Comparison of ENCODE assay signal across 11 cellular contexts in genomic region chr10:119189811-119190282, GRCh38. TPM values are rescaled to one million over a fixed set of nuclear protein-coding genes. Genes with fewer than 3 reads are reported as not detected.
DNase-seq lines count a peak whose midpoint lies in the region; ATAC-seq, FAIRE-seq and TF ChIP-seq lines count a peak whose summit lies in the region.
"Had no signal": no experiment of that assay in that cellular context is flagged by ENCODE, and none has a peak within 500 bp of the region (broad histone marks: within the 10 kb centered on the region; RNA-seq: fewer than 3 reads in every experiment).

No MANE protein-coding gene starts in this region.

- H3K79me2 ChIP-seq in SK-N-SH (ENCODE audit: insufficient read depth): no peaks in the 10 kb centered on the region

- FAIRE-seq in frontal cortex (lab: Jason Lieb, UNC) (peak; percentile 51), kidney (lab: Jason Lieb, UNC) (no peak)
- FAIRE-seq: H1 had no signal

- H3K9me3 Mint-ChIP-seq in activated naive CD4-positive, alpha-beta T cell treated with anti-CD3 and anti-CD28 coated beads for 36 hours: no peaks in the 10 kb centered on the region

- intact Hi-C loops in activated naive CD4-positive, alpha-beta T cell treated with anti-CD3 and anti-CD28 coated beads for 36 hours (cut with micrococcal nuclease): loop anchor here (10.0 kb wide), 1 partner anchor 665 kb away; no protein-coding TSS in a partner anchor
- intact Hi-C loops in kidney (cut with DNase I): loop anchor here (10.0 kb wide), 1 partner anchor 225 kb away; no protein-coding TSS in a partner anchor

- peaks cover 6% of the 10 kb centered on the region for H3F3A ChIP-seq in SK-N-SH (replicated peaks; ENCODE audit: insufficient read depth)

- H3K36me3 Mint-ChIP-seq in activated naive CD4-positive, alpha-beta T cell treated with anti-CD3 and anti-CD28 coated beads for 36 hours (ENCODE audit: low read depth): no peaks in the 10 kb centered on the region
- H3K36me3 Mint-ChIP-seq: CD14-positive monocyte had no signal

- H3K27ac ChIP-seq in SK-N-SH (ENCODE audit: low read depth in 2 of 2, low read length in 1 of 2) (peak overlapping the region in 1 of 2 experiments; percentile 53; a peak in 2 of 4 replicates), temporal lobe (ENCODE audit: low read depth, low read length) (peak overlapping the region; percentile 63), kidney (ENCODE audit: low read depth in 2 of 2, low read length in 2 of 2) (no peak overlapping the region)

- H3K9ac ChIP-seq in SK-N-SH: no peak overlapping the region
- H3K9ac ChIP-seq in kidney (ENCODE audit: low read length in 2 of 2): no peak overlapping the region

- no peaks in the 10 kb centered on the region for H4K20me1 ChIP-seq in SK-N-SH (ENCODE audit: insufficient read depth)

- CTCF ChIA-PET in activated naive CD4-positive, alpha-beta T cell treated with anti-CD3 and anti-CD28 coated beads for 36 hours (lab: Charles Lee): interaction anchor here (0.5 to 3.1 kb wide), 7 partner anchors 9 to 256 kb away, joined by 3 to 27 read pairs (median 3); partner anchors contain the start of gene GRK5
- CTCF ChIA-PET in SK-N-SH (lab: Yijun Ruan, JAX): interaction anchor here (0.6 to 3.2 kb wide), 9 partner anchors 10 to 354 kb away, joined by 3 to 41 read pairs (median 4); no protein-coding TSS in a partner anchor

- TF ChIP-seq CTCF in SK-N-SH (IDR thresholded peaks at IDR 0.05): no peak
- no peak for TF ChIP-seq CTCF in kidney (IDR thresholded peaks at IDR 0.05; ENCODE audit: borderline replicate concordance, extremely low read depth, insufficient read depth)

- 65% methylated on average over 3 of the region's 3 CpGs for WGBS in SK-N-SH (ENCODE audit: low lambda C conversion rate)

- H3K4me3 ChIP-seq in SK-N-SH (ENCODE audit: low read depth in 2 of 2, low read length in 1 of 2) (no peak overlapping the region), kidney (ENCODE audit: low read length in 2 of 2) (no peak overlapping the region)

- no peaks in the 10 kb centered on the region for H3K27me3 ChIP-seq in SK-N-SH (ENCODE audit: insufficient read depth)

- peaks cover 0 to 6% of the 10 kb centered on the region in 2 experiments; a peak in 2 of 4 replicates for H3K4me1 ChIP-seq in SK-N-SH (ENCODE audit: control insufficient read depth in 1 of 2, insufficient read depth in 2 of 2, low read depth in 1 of 2, low read length in 1 of 2)
- no peaks in the 10 kb centered on the region for H3K4me1 ChIP-seq in kidney (ENCODE audit: control insufficient read depth in 1 of 2, insufficient read depth in 1 of 2, low read depth in 1 of 2, low read length in 2 of 2)

- H3K9me2 ChIP-seq in SK-N-SH: no peaks in the 10 kb centered on the region

- TF ChIP-seq EP300 in SK-N-SH (IDR thresholded peaks at IDR 0.05; ENCODE audit: borderline replicate concordance in 1 of 2, low read depth in 1 of 2, low read length in 1 of 2): no peak

- no peak for ATAC-seq in left lobe of liver
- ATAC-seq: left colon had no signal

- no peaks in the 10 kb centered on the region for H3K27me3 Mint-ChIP-seq in activated naive CD4-positive, alpha-beta T cell treated with anti-CD3 and anti-CD28 coated beads for 36 hours (ENCODE audit: low read depth)

- H3K36me3 ChIP-seq in SK-N-SH (replicated peaks in 1 of 2; ENCODE audit: control insufficient read depth in 1 of 2, insufficient read depth in 2 of 2, low read length in 1 of 2) (no peaks in the 10 kb centered on the region), kidney (ENCODE audit: control insufficient read depth in 1 of 2, insufficient read depth in 2 of 2, low read length in 2 of 2) (no peaks in the 10 kb centered on the region)

- H3K27ac Mint-ChIP-seq in activated naive CD4-positive, alpha-beta T cell treated with anti-CD3 and anti-CD28 coated beads for 36 hours: no peak overlapping the region

- peak; percentile 26 for DNase-seq in activated naive CD4-positive, alpha-beta T cell treated with anti-CD3 and anti-CD28 coated beads for 36 hours
- no peak for DNase-seq in activated naive CD4-positive, alpha-beta T cell treated with Interleukin-2 at 50 U/mL for 16 hours
- DNase-seq in SK-N-SH (no peak), frontal cortex (ENCODE audit: low spot score in 2 of 2) (peak in 1 of 2 donors; percentile 31), kidney (no peak), left lobe of liver (ENCODE audit: low spot score) (no peak), retina (no peak)
- DNase-seq: left colon had no signal

- no peak overlapping the region for H3K4me2 ChIP-seq in SK-N-SH

- TF ChIP-seq RAD21 in SK-N-SH (IDR thresholded peaks at IDR 0.05; ENCODE audit: low read length): no peak

- H2AFZ ChIP-seq in SK-N-SH (ENCODE audit: low read depth): 0 out of 2 replicates have a peak overlapping the region, but pooled peaks have one; percentile 32

- no peak overlapping the region for H3K4me3 Mint-ChIP-seq in activated naive CD4-positive, alpha-beta T cell treated with anti-CD3 and anti-CD28 coated beads for 36 hours
- H3K4me3 Mint-ChIP-seq: CD14-positive monocyte had no signal

- no peaks in the 10 kb centered on the region for H3K9me3 ChIP-seq in SK-N-SH
- H3K9me3 ChIP-seq in kidney (ENCODE audit: control insufficient read depth in 1 of 2, low read length in 2 of 2): no peaks in the 10 kb centered on the region

- POLR2A ChIA-PET in SK-N-SH (lab: Yijun Ruan, JAX): no interaction called here

- peaks cover 16% of the 10 kb centered on the region for H3K4me1 Mint-ChIP-seq in activated naive CD4-positive, alpha-beta T cell treated with anti-CD3 and anti-CD28 coated beads for 36 hours (ENCODE audit: low read depth)

TF ChIP-seq in SK-N-SH, 30 proteins besides CTCF, POLR2A, EP300 and RAD21:
- TF ChIP-seq SIN3A (IDR thresholded peaks at IDR 0.05; ENCODE audit: borderline replicate concordance, low read depth, low read length) (no peak), NRF1 (IDR thresholded peaks at IDR 0.05; ENCODE audit: low read depth, low read length) (no peak), USF2 (IDR thresholded peaks at IDR 0.05; ENCODE audit: borderline replicate concordance, low read depth, low read length) (no peak), RXRA (IDR thresholded peaks at IDR 0.05; ENCODE audit: borderline replicate concordance, low read depth) (no peak), RFX5 (IDR thresholded peaks at IDR 0.05; ENCODE audit: low read length) (no peak)

RNA-seq across cellular contexts. Expression of gene PRDX3, which starts 11.2 kb away (rescaled TPM):
- total RNA-seq in activated naive CD4-positive, alpha-beta T cell treated with anti-CD3 and anti-CD28 coated beads for 36 hours: 100 to 1,000 TPM; 215 to 216 TPM
- polyA plus RNA-seq in SK-N-SH (2012; rRNA removed): 193 and 278 TPM in 2 replicates
- 306 and 319 TPM in 2 replicates for polyA plus RNA-seq in SK-N-SH (2012; cell fraction: cytosol; rRNA removed)
- polyA plus RNA-seq in SK-N-SH (2012; cell fraction: nucleus; rRNA removed): 64.2 and 128 TPM in 2 replicates
- 113 TPM for total RNA-seq in frontal cortex
- 62.0 TPM for total RNA-seq in temporal lobe
- total RNA-seq in kidney: 118 TPM
- polyA plus RNA-seq in kidney (ENCODE audit: insufficient read depth, low read depth, low replicate concordance): 294 TPM
- total RNA-seq in left lobe of liver: 157 TPM

RNA-seq across cellular contexts. Expression of gene GRK5, which starts 17.5 kb away (rescaled TPM):
- total RNA-seq in activated naive CD4-positive, alpha-beta T cell treated with anti-CD3 and anti-CD28 coated beads for 36 hours: 10 to 100 TPM; 27.1 to 29.7 TPM
- polyA plus RNA-seq in SK-N-SH (2012; rRNA removed) (9.5 and 12.1 TPM in 2 replicates), kidney (ENCODE audit: insufficient read depth, low read depth, low replicate concordance) (7.3 TPM)
- polyA plus RNA-seq in SK-N-SH (2012; cell fraction: cytosol; rRNA removed): 8.9 and 11.6 TPM in 2 replicates
- polyA plus RNA-seq in SK-N-SH (2012; cell fraction: nucleus; rRNA removed): 10.3 and 10.8 TPM in 2 replicates
- total RNA-seq in frontal cortex (11.4 TPM), temporal lobe (11.6 TPM), kidney (18.7 TPM), left lobe of liver (8.4 TPM)

RNA-seq across cellular contexts. Expression of gene SFXN4, which starts 24.3 kb away (rescaled TPM):
- 10 to 100 TPM; 46.1 to 51.7 TPM for total RNA-seq in activated naive CD4-positive, alpha-beta T cell treated with anti-CD3 and anti-CD28 coated beads for 36 hours
- polyA plus RNA-seq in SK-N-SH (2012; rRNA removed) (24.2 and 32.0 TPM in 2 replicates), kidney (ENCODE audit: insufficient read depth, low read depth, low replicate concordance) (59.7 TPM)
- polyA plus RNA-seq in SK-N-SH (2012; cell fraction: cytosol; rRNA removed): 23.0 and 33.1 TPM in 2 replicates
- 67.8 and 86.1 TPM in 2 replicates for polyA plus RNA-seq in SK-N-SH (2012; cell fraction: nucleus; rRNA removed)
- total RNA-seq in frontal cortex (21.6 TPM), temporal lobe (17.5 TPM), kidney (21.9 TPM), left lobe of liver (17.8 TPM)
